14 cellular contexts compared by ENCODE assay signal in the genomic region with DNA sequence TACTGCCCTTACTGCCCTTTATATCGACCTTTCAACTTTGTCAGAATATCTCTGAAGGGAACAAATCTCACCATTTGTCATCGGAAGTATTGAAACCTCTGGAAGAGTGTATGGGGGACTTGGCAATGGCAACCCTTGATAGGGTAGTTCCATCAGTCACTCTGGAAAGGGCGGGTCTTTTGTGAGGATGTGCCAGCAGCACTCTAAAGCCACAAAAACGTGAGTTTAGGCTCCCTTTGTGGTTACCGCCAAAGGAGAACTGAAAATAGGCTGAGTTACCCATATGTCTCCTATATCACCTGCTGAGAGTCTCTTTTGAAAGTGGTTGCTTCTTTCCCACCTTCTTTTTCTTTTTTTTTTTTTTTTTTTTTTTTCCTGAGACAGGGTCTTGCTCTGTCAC.
DNase-seq lines count a peak whose midpoint lies in the region; ATAC-seq, FAIRE-seq and TF ChIP-seq lines count a peak whose summit lies in the region.
"Had no signal": no experiment of that assay in that cellular context is flagged by ENCODE, and none has a peak within 500 bp of the region (broad histone marks: within the 10 kb centered on the region; RNA-seq: fewer than 3 reads in every experiment).

No MANE protein-coding gene starts in this region.

- peak; percentile 74 for FAIRE-seq in GM19239 (lab: Jason Lieb, UNC)
- FAIRE-seq: pancreas had no signal

- H3K27me3 ChIP-seq in SK-N-SH (ENCODE audit: insufficient read depth): no peaks in the 10 kb centered on the region; the same call in 1 of the 2 replicates
- H3K27me3 ChIP-seq in spleen (replicated peaks in 1 of 7): peaks cover 0 to 18% (median 0%) of the 10 kb centered on the region in 7 donors

- H3K36me3 ChIP-seq in SK-N-SH (replicated peaks in 1 of 2; ENCODE audit: control insufficient read depth in 1 of 2, insufficient read depth in 2 of 2, low read length in 1 of 2) (no peaks in the 10 kb centered on the region), spleen (no peaks in the 10 kb centered on the region)
- H3K36me3 ChIP-seq: pancreas had no signal

- TF ChIP-seq CTCF in SK-N-SH (IDR thresholded peaks at IDR 0.05): no peak
- TF ChIP-seq CTCF in spleen (IDR thresholded peaks at IDR 0.05 in 8 of 11, conservative IDR thresholded peaks at IDR 0.05 in 3 of 11): no peak

- intact Hi-C loops in spleen (cut with DNase I; ENCODE audit: low total_unique reads): no loop called here

- H3K4me1 ChIP-seq in SK-N-SH (ENCODE audit: control insufficient read depth in 1 of 2, insufficient read depth in 2 of 2, low read depth in 1 of 2, low read length in 1 of 2): no peaks in the 10 kb centered on the region
- H3K4me1 ChIP-seq in spleen: no peaks in the 10 kb centered on the region
- H3K4me1 ChIP-seq: Caco-2, pancreas had no signal

- ATAC-seq in HG02623 (IDR thresholded peaks at IDR 0.05; ENCODE audit: unreplicated experiment) (peak; percentile 78), HG03432 (IDR thresholded peaks at IDR 0.05; ENCODE audit: unreplicated experiment) (peak; percentile 70)
- ATAC-seq: pancreas had no signal

- WGBS in SK-N-SH (ENCODE audit: low lambda C conversion rate): 57% methylated on average over 5 of the region's 5 CpGs
- 55 to 66% (median 61%) methylated on average over 5 of the region's 5 CpGs for WGBS in spleen, 5 donors

- H2AFZ ChIP-seq in SK-N-SH (ENCODE audit: low read depth): no peak overlapping the region

- TF ChIP-seq EP300 in SK-N-SH (IDR thresholded peaks at IDR 0.05; ENCODE audit: borderline replicate concordance in 1 of 2, low read depth in 1 of 2, low read length in 1 of 2): no peak

- no peaks in the 10 kb centered on the region for H3K79me2 ChIP-seq in SK-N-SH (ENCODE audit: insufficient read depth)

- H3F3A ChIP-seq in SK-N-SH (replicated peaks; ENCODE audit: insufficient read depth): no peaks in the 10 kb centered on the region

- no peaks in the 10 kb centered on the region for H3K9me2 ChIP-seq in SK-N-SH

- H3K4me3 ChIP-seq in SK-N-SH (ENCODE audit: low read depth in 2 of 2, low read length in 1 of 2): no peak overlapping the region
- no peak overlapping the region for H3K4me3 ChIP-seq in spleen
- H3K4me3 ChIP-seq: pancreas had no signal

- H3K27ac ChIP-seq in SK-N-SH (ENCODE audit: low read depth in 2 of 2, low read length in 1 of 2) (no peak overlapping the region), spleen (no peak overlapping the region)
- H3K27ac ChIP-seq: pancreas had no signal

- H3K9me3 ChIP-seq in SK-N-SH (no peaks in the 10 kb centered on the region), spleen (no peaks in the 10 kb centered on the region)
- H3K9me3 ChIP-seq: Caco-2, pancreas had no signal

- no peak for TF ChIP-seq RAD21 in SK-N-SH (IDR thresholded peaks at IDR 0.05; ENCODE audit: low read length)

- CTCF ChIA-PET in SK-N-SH (lab: Yijun Ruan, JAX): no interaction called here

- no peak for TF ChIP-seq POLR2A in spleen (IDR thresholded peaks at IDR 0.05)

- POLR2A ChIA-PET in SK-N-SH (lab: Yijun Ruan, JAX): no interaction called here

- no peaks in the 10 kb centered on the region for H4K20me1 ChIP-seq in SK-N-SH (ENCODE audit: insufficient read depth)

- H3K4me2 ChIP-seq in SK-N-SH: no peak overlapping the region

- DNase-seq in GM19239 (ENCODE audit: insufficient read length, low spot score): peak; percentile 58
- no peak for DNase-seq in DMS153 treated with DMSO at 0.1 percent for 48 hours (lab: John Stamatoyannopoulos, UW; ENCODE audit: unreplicated experiment)
- DNase-seq in SK-N-SH: no peak
- DNase-seq in stimulated activated CD4-positive, alpha-beta T cell treated with anti-CD3 and anti-CD28 coated beads, Interleukin-4, amount 100 ng/mL, for 24 hours: no peak
- no peak for DNase-seq in spleen
- DNase-seq: activated CD4-positive, alpha-beta T cell treated with anti-CD3 and anti-CD28 coated beads, Interleukin-2, amount 50 U/mL, for 1 hour; activated naive CD4-positive, alpha-beta T cell; Caco-2; NCI-H1048; NCI-H69; pancreas; stimulated activated CD4-positive, alpha-beta T cell treated with anti-CD3 and anti-CD28 coated beads, Interleukin-15, amount 100 ng/mL, for 24 hours had no signal

- no peak overlapping the region for H3K9ac ChIP-seq in SK-N-SH

TF ChIP-seq in SK-N-SH, 30 proteins besides CTCF, POLR2A, EP300 and RAD21:
- TF ChIP-seq FOXJ3 (CRISPR knock-in tag; IDR thresholded peaks at IDR 0.05) (no peak), SMC3 (IDR thresholded peaks at IDR 0.05; ENCODE audit: low read depth, low read length) (no peak), CHD2 (IDR thresholded peaks at IDR 0.05; ENCODE audit: low read length, partially characterized antibody) (no peak), NRF1 (IDR thresholded peaks at IDR 0.05; ENCODE audit: low read depth, low read length) (no peak)
- TF ChIP-seq, protein P1, sequence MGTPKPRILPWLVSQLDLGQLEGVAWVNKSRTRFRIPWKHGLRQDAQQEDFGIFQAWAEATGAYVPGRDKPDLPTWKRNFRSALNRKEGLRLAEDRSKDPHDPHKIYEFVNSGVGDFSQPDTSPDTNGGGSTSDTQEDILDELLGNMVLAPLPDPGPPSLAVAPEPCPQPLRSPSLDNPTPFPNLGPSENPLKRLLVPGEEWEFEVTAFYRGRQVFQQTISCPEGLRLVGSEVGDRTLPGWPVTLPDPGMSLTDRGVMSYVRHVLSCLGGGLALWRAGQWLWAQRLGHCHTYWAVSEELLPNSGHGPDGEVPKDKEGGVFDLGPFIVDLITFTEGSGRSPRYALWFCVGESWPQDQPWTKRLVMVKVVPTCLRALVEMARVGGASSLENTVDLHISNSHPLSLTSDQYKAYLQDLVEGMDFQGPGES (IDR thresholded peaks at IDR 0.05; ENCODE audit: low read depth, low read length): no peak
- TF ChIP-seq, protein P2, sequence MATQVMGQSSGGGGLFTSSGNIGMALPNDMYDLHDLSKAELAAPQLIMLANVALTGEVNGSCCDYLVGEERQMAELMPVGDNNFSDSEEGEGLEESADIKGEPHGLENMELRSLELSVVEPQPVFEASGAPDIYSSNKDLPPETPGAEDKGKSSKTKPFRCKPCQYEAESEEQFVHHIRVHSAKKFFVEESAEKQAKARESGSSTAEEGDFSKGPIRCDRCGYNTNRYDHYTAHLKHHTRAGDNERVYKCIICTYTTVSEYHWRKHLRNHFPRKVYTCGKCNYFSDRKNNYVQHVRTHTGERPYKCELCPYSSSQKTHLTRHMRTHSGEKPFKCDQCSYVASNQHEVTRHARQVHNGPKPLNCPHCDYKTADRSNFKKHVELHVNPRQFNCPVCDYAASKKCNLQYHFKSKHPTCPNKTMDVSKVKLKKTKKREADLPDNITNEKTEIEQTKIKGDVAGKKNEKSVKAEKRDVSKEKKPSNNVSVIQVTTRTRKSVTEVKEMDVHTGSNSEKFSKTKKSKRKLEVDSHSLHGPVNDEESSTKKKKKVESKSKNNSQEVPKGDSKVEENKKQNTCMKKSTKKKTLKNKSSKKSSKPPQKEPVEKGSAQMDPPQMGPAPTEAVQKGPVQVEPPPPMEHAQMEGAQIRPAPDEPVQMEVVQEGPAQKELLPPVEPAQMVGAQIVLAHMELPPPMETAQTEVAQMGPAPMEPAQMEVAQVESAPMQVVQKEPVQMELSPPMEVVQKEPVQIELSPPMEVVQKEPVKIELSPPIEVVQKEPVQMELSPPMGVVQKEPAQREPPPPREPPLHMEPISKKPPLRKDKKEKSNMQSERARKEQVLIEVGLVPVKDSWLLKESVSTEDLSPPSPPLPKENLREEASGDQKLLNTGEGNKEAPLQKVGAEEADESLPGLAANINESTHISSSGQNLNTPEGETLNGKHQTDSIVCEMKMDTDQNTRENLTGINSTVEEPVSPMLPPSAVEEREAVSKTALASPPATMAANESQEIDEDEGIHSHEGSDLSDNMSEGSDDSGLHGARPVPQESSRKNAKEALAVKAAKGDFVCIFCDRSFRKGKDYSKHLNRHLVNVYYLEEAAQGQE (IDR thresholded peaks at IDR 0.05; ENCODE audit: low read depth, low read length): no peak
